ENCODE assay signal across 30 cellular contexts in the genomic region with DNA sequence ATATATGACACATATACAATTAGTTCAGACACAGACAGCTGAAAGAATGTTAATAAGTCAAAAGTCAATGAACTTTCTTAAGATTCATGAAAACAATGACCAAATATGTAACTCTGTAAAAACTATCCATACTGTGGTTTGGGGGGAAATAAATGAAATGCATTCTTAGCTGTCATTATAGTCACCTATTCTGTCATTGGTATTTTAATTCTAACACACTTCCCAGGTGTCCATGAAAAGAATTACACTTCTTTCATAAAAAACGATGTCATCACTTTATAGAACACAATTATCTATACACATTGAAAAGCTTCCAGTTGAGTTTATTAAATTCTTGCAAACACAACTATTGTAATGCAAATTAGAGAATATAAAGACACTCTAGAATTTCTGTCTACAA.
"Had no signal": no experiment of that assay in that cellular context is flagged by ENCODE, and none has a peak within 500 bp of the region (broad histone marks: within the 10 kb centered on the region; RNA-seq: fewer than 3 reads in every experiment).

No MANE protein-coding gene starts in this region.

- H3K27me3 ChIP-seq: ascending aorta, cardiac muscle cell had no signal

- H3K9me3 ChIP-seq: ascending aorta had no signal

- FAIRE-seq: bronchial epithelial cell, TTC549 had no signal

- DNase-seq: activated CD4-positive, alpha-beta memory T cell treated with anti-CD3 and anti-CD28 coated beads, Interleukin-2, amount 10 ng/mL, durations not matched to agents 7 days and 5 days; activated CD4-positive, alpha-beta T cell treated with anti-CD3 and anti-CD28 coated beads for 1 hour; activated CD4-positive, alpha-beta T cell treated with anti-CD3 and anti-CD28 coated beads for 36 hours; activated CD4-positive, alpha-beta T cell treated with anti-CD3 and anti-CD28 coated beads for 48 hours; activated CD4-positive, alpha-beta T cell treated with anti-CD3 and anti-CD28 coated beads, Interleukin-2, amount 10 ng/mL, durations not matched to agents 7 days and 5 days; activated CD4-positive, alpha-beta T cell treated with anti-CD3 and anti-CD28 coated beads, Interleukin-2, amount 50 U/mL, for 48 hours; activated CD4-positive, CD25-positive, alpha-beta regulatory T cell; activated CD8-positive, alpha-beta memory T cell treated with anti-CD3 and anti-CD28 coated beads for 24 hours; activated CD8-positive, alpha-beta memory T cell treated with anti-CD3 and anti-CD28 coated beads, Interleukin-2, amount 10 ng/mL, durations not matched to agents 7 days and 5 days; activated CD8-positive, alpha-beta memory T cell treated with anti-CD3 and anti-CD28 coated beads, Interleukin-2, amount 50 U/mL, for 48 hours; activated CD8-positive, alpha-beta T cell treated with anti-CD3 and anti-CD28 coated beads, Interleukin-2, amount 10 ng/mL, durations not matched to agents 7 days and 5 days; activated effector memory CD4-positive, alpha-beta T cell treated with Interleukin-2 at 50 U/mL for 16 hours; activated gamma-delta T cell; activated naive CD4-positive, alpha-beta T cell treated with anti-CD3 and anti-CD28 coated beads, Interleukin-2, amount 10 ng/mL, durations not matched to agents 7 days and 5 days; activated naive CD4-positive, alpha-beta T cell treated with Interleukin-2 at 50 U/mL for 16 hours; activated naive CD8-positive, alpha-beta T cell treated with anti-CD3 and anti-CD28 coated beads, Interleukin-2, amount 10 ng/mL, durations not matched to agents 7 days and 5 days; activated naive CD8-positive, alpha-beta T cell treated with anti-CD3 and anti-CD28 coated beads, Interleukin-2, amount 50 U/mL, for 24 hours; activated T-cell treated with anti-CD3 and anti-CD28 coated beads, Interleukin-2, amount 50 U/mL, for 24 hours; activated T-cell treated with anti-CD3 and anti-CD28 coated beads, Interleukin-2, amount 50 U/mL, for 48 hours; amygdala; anterior cingulate cortex; caudate nucleus; cerebellar nuclear complex; T-helper 2 cell; T-helper 9 cell had no signal

- H3K4me1 ChIP-seq: ascending aorta had no signal

- H3K27ac ChIP-seq: ascending aorta, cardiac muscle cell, VCaP had no signal

- H3K36me3 ChIP-seq: ascending aorta, cardiac muscle cell had no signal

- H3K4me3 ChIP-seq: ascending aorta, cardiac muscle cell had no signal
